Comparison of ENCODE assay signal across 9 cellular contexts in the genomic region with DNA sequence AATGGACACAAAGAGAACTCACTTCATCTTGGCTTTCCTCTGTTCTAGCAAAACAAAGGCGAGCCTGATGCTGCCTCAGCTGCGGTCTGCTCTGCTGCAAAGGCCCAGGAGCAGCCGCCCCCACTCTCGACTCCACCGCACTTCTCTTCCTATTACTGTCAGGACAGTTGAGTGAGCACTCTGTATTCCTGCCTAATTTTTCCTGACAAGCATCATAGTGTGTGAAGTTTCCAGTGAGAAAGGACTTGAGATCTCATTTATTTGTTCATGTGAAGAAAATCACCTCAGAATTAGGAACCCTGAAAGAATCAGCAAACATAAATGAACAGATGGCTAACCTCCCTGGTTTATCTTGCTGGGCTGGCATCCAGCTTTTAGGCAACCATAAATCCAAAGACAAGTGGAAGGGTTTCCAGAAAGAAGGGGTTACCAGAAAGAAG. TPM values are rescaled to one million over a fixed set of nuclear protein-coding genes. Genes with fewer than 3 reads are reported as not detected.
DNase-seq lines count a peak whose midpoint lies in the region; ATAC-seq and TF ChIP-seq lines count a peak whose summit lies in the region.
"Had no signal": no experiment of that assay in that cellular context is flagged by ENCODE, and none has a peak within 500 bp of the region (broad histone marks: within the 10 kb centered on the region; RNA-seq: fewer than 3 reads in every experiment).

No MANE protein-coding gene starts in this region.

- peak overlapping the region; percentile 46 for H3K4me2 ChIP-seq in DOHH2 (ENCODE audit: low read length)

- DNase-seq in NCI-H524 (lab: John Stamatoyannopoulos, UW) (peak; percentile 76 to 79), body of pancreas (peak; percentile 38 to 69 (median 58)), left kidney (ENCODE audit: low read depth, low spot score) (peak; percentile 80)
- DNase-seq in activated CD4-positive, CD25-positive, alpha-beta regulatory T cell (lab: John Stamatoyannopoulos, UW): no peak
- DNase-seq in stimulated activated CD4-positive, alpha-beta T cell treated with anti-CD3 and anti-CD28 coated beads, Interleukin-2, amount 100 ng/mL, for 48 hours: no peak

- ATAC-seq in HG02973 (IDR thresholded peaks at IDR 0.05; ENCODE audit: unreplicated experiment): peak; percentile 21
- peak; percentile 27 for ATAC-seq in body of pancreas

- no peaks in the 10 kb centered on the region for H3K79me2 ChIP-seq in DOHH2 (ENCODE audit: control insufficient read depth, low read length)

- no peaks in the 10 kb centered on the region for H3K36me3 ChIP-seq in DOHH2 (ENCODE audit: control insufficient read depth, low read length)
- H3K36me3 ChIP-seq in body of pancreas (replicated peaks in 1 of 2; ENCODE audit: insufficient read depth in 1 of 2, low read depth in 2 of 2): no peaks in the 10 kb centered on the region
- H3K36me3 ChIP-seq in subcutaneous abdominal adipose tissue (ENCODE audit: control insufficient read depth in 5 of 5, insufficient read depth in 5 of 5, low read length in 5 of 5): peaks cover 3 to 18% (median 14%) of the 10 kb centered on the region in 5 donors

- WGBS in body of pancreas, 2 donors: 0 to 12% methylated on average over 5 of the region's 5 CpGs

- no peak for TF ChIP-seq CTCF in DOHH2 (IDR thresholded peaks at IDR 0.05; ENCODE audit: low read depth, low read length, poor library complexity, severe bottlenecking)
- no peak for TF ChIP-seq CTCF in body of pancreas (IDR thresholded peaks at IDR 0.05)

- no peaks in the 10 kb centered on the region for H3K9me2 ChIP-seq in DOHH2 (replicated peaks; ENCODE audit: control insufficient read depth, low read length)

- no peaks in the 10 kb centered on the region for H4K20me1 ChIP-seq in DOHH2 (ENCODE audit: control insufficient read depth, insufficient read depth, low read depth, low read length)

- H3F3A ChIP-seq in DOHH2 (ENCODE audit: control insufficient read depth, insufficient read depth): peaks cover 6% of the 10 kb centered on the region; the same call in 1 of the 2 replicates

- H3K27ac ChIP-seq in DOHH2 (ENCODE audit: low read depth, low read length) (no peak overlapping the region), body of pancreas (peak overlapping the region; percentile 75 to 88 (median 86)), subcutaneous abdominal adipose tissue (ENCODE audit: low read depth, low read length) (peak overlapping the region; percentile 63)

- H3K4me1 ChIP-seq in DOHH2 (ENCODE audit: control insufficient read depth, low read length) (peaks cover 25% of the 10 kb centered on the region), body of pancreas (peaks cover 95% of the 10 kb centered on the region), subcutaneous abdominal adipose tissue (ENCODE audit: control insufficient read depth in 5 of 5, insufficient read depth in 5 of 5, low read length in 5 of 5) (peaks cover 12 to 84% (median 71%) of the 10 kb centered on the region in 5 donors)

- no peaks in the 10 kb centered on the region for H3K9me3 ChIP-seq in DOHH2 (ENCODE audit: control insufficient read depth, insufficient read depth, low read length)
- no peaks in the 10 kb centered on the region for H3K9me3 ChIP-seq in body of pancreas
- H3K9me3 ChIP-seq in subcutaneous abdominal adipose tissue (ENCODE audit: control insufficient read depth in 5 of 5, low read length in 5 of 5): peaks cover 0 to 6% (median 3%) of the 10 kb centered on the region in 5 donors

- no peak for TF ChIP-seq POLR2A in body of pancreas (IDR thresholded peaks at IDR 0.05)

- H3K9ac ChIP-seq in subcutaneous abdominal adipose tissue (ENCODE audit: low read length in 5 of 5): peak overlapping the region in 4 of 5 donors; percentile 4 to 52 (median 24)

- H3K4me3 ChIP-seq in DOHH2 (ENCODE audit: low read length): no peak overlapping the region
- H3K4me3 ChIP-seq in body of pancreas: no peak overlapping the region
- H3K4me3 ChIP-seq in subcutaneous abdominal adipose tissue (ENCODE audit: low read depth in 1 of 5, low read length in 5 of 5): peak overlapping the region in 1 of 5 donors; percentile 5

- no peaks in the 10 kb centered on the region for H3K27me3 ChIP-seq in DOHH2 (ENCODE audit: control insufficient read depth, low read length)
- no peaks in the 10 kb centered on the region for H3K27me3 ChIP-seq in body of pancreas
- no peaks in the 10 kb centered on the region for H3K27me3 ChIP-seq in subcutaneous abdominal adipose tissue (ENCODE audit: control insufficient read depth in 5 of 5, insufficient read depth in 4 of 5, low read length in 5 of 5)

- intact Hi-C loops in body of pancreas (cut with DNase I): loop anchor here (10.0 kb wide), 1 partner anchor 47 kb away; no protein-coding TSS in a partner anchor

RNA-seq across cellular contexts. Expression of a gene that starts 15.6 kb away (rescaled TPM):
- total RNA-seq in body of pancreas: 100 to 1,000 TPM in 1 of 2 donors, 10 to 100 TPM in 1; 74.5 to 167 TPM

RNA-seq across cellular contexts. Expression of a gene that starts 49.8 kb away (rescaled TPM):
- 10 to 100 TPM; 13.7 to 33.3 TPM for total RNA-seq in body of pancreas

RNA-seq across cellular contexts. Expression of a gene that starts 53.5 kb away (rescaled TPM):
- total RNA-seq in body of pancreas: 10 to 100 TPM; 10.1 to 16.2 TPM
- total RNA-seq: M059J had no signal

Comparison
In these comparisons a context has a peak if more than half of its experiments do, and no peak if none do; other contexts are left out.
1. DNase-seq: peak in NCI-H524 (2 of 2), body of pancreas (4 of 4) and left kidney (single experiment); none in activated CD4-positive, CD25-positive, alpha-beta regulatory T cell (0 of 4) and stimulated activated CD4-positive, alpha-beta T cell treated with anti-CD3 and anti-CD28 coated beads, Interleukin-2, amount 100 ng/mL, for 48 hours (0 of 2).